In the genomic region with DNA sequence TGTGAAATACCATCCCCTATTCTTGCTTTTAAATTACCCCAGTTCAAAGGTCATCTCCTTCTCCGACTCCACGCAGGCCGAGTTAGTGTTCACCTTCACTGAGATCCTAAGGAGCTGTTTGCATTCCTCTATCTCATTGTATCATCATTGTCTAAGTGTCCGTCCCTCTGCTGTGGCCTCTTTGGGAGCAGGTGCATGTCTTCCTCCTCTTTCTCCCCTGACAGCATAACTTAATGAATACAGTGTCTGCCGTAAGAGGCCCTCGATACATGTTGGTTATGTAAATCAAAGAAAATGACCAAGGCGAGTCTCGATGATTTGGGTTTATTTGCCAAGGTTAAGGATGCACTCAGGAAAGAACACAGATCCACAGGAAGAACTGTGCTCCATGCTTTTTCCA, we compare ENCODE assay signal across 14 cellular contexts. TPM values are rescaled to one million over a fixed set of nuclear protein-coding genes. Genes with fewer than 3 reads are reported as not detected.
DNase-seq lines count a peak whose midpoint lies in the region; ATAC-seq and TF ChIP-seq lines count a peak whose summit lies in the region.
"Had no signal": no experiment of that assay in that cellular context is flagged by ENCODE, and none has a peak within 500 bp of the region (broad histone marks: within the 10 kb centered on the region; RNA-seq: fewer than 3 reads in every experiment).

No MANE protein-coding gene starts in this region.

- H4K20me1 ChIP-seq in KMS-11 (ENCODE audit: insufficient read depth), result no peaks in the 10 kb centered on the region

- peaks cover 93% of the 10 kb centered on the region for H3K4me1 ChIP-seq in KMS-11 (ENCODE audit: low read depth, poor library complexity, severe bottlenecking)
- peaks cover 73% of the 10 kb centered on the region for H3K4me1 ChIP-seq in effector memory CD4-positive, alpha-beta T cell (ENCODE audit: control insufficient read depth, insufficient read depth, low read length, poor library complexity, severe bottlenecking)

- peak overlapping the region; percentile 68 to 73 for H3K4me3 Mint-ChIP-seq in activated T-cell treated with anti-CD3 and anti-CD28 coated beads, Interleukin-2, amount 50 U/mL, for 72 hours
- H3K4me3 Mint-ChIP-seq in stimulated activated effector memory CD8-positive, alpha-beta T cell treated with anti-CD3 and anti-CD28 coated beads, Interleukin-12 subunit alpha, Interleukin-12 subunit beta, amount 100 ng/mL, for 72 hours, result no peak overlapping the region

- H2AFZ ChIP-seq in KMS-11 (ENCODE audit: low read depth), result no peak overlapping the region

- H3K9ac ChIP-seq in KMS-11, result no peak overlapping the region

- peak overlapping the region; percentile 24 for H3K27ac Mint-ChIP-seq in activated T-cell treated with anti-CD3 and anti-CD28 coated beads, Interleukin-2, amount 50 U/mL, for 72 hours
- peak overlapping the region; percentile 7 for H3K27ac Mint-ChIP-seq in stimulated activated effector memory CD8-positive, alpha-beta T cell treated with anti-CD3 and anti-CD28 coated beads, Interleukin-12 subunit alpha, Interleukin-12 subunit beta, amount 100 ng/mL, for 72 hours

- no peaks in the 10 kb centered on the region for H3K36me3 Mint-ChIP-seq in activated T-cell treated with anti-CD3 and anti-CD28 coated beads, Interleukin-2, amount 50 U/mL, for 72 hours (ENCODE audit: insufficient read depth in 2 of 2)
- no peaks in the 10 kb centered on the region for H3K36me3 Mint-ChIP-seq in stimulated activated effector memory CD8-positive, alpha-beta T cell treated with anti-CD3 and anti-CD28 coated beads, Interleukin-12 subunit alpha, Interleukin-12 subunit beta, amount 100 ng/mL, for 72 hours

- no peak for ATAC-seq in activated T-cell treated with anti-CD3 and anti-CD28 coated beads, Interleukin-2, amount 50 U/mL, for 72 hours (replicated peaks in 1 of 2)
- ATAC-seq in stimulated activated effector memory CD8-positive, alpha-beta T cell treated with anti-CD3 and anti-CD28 coated beads, Interleukin-12 subunit alpha, Interleukin-12 subunit beta, amount 100 ng/mL, for 72 hours, result no peak
- ATAC-seq in activated CD4-positive, CD25-positive, alpha-beta regulatory T cell treated with anti-CD3 and anti-CD28 coated beads, Interleukin-2, amount 50 U/mL, for 24 hours, result no peak
- ATAC-seq: heart right ventricle, psoas muscle had no signal

- H3K4me3 ChIP-seq in KMS-11 (IDR thresholded peaks at IDR 0.05; ENCODE audit: insufficient read depth, low read depth, low read length), result no peak overlapping the region
- H3K4me3 ChIP-seq in effector memory CD4-positive, alpha-beta T cell (ENCODE audit: insufficient read depth, low read depth, low read length, poor library complexity, severe bottlenecking), result no peak overlapping the region
- H3K4me3 ChIP-seq: adrenal gland, heart right ventricle, psoas muscle had no signal

- H3K9me3 ChIP-seq in effector memory CD4-positive, alpha-beta T cell (ENCODE audit: control insufficient read depth, low read length), result no peaks in the 10 kb centered on the region
- H3K9me3 ChIP-seq: adrenal gland, heart right ventricle, psoas muscle had no signal

- no peaks in the 10 kb centered on the region for H3K9me3 Mint-ChIP-seq in activated T-cell treated with anti-CD3 and anti-CD28 coated beads, Interleukin-2, amount 50 U/mL, for 72 hours
- no peaks in the 10 kb centered on the region for H3K9me3 Mint-ChIP-seq in stimulated activated effector memory CD8-positive, alpha-beta T cell treated with anti-CD3 and anti-CD28 coated beads, Interleukin-12 subunit alpha, Interleukin-12 subunit beta, amount 100 ng/mL, for 72 hours

- peaks cover 93% of the 10 kb centered on the region for H3K4me1 Mint-ChIP-seq in activated T-cell treated with anti-CD3 and anti-CD28 coated beads, Interleukin-2, amount 50 U/mL, for 72 hours (ENCODE audit: low read depth)
- H3K4me1 Mint-ChIP-seq in stimulated activated effector memory CD8-positive, alpha-beta T cell treated with anti-CD3 and anti-CD28 coated beads, Interleukin-12 subunit alpha, Interleukin-12 subunit beta, amount 100 ng/mL, for 72 hours, result peaks cover 73% of the 10 kb centered on the region

- no peak for TF ChIP-seq CTCF in KMS-11 (conservative IDR thresholded peaks at IDR 0.05; ENCODE audit: low read depth, low read length)

- H3K4me2 ChIP-seq in KMS-11, result peak overlapping the region; percentile 72

- no peak for DNase-seq in activated T-cell treated with anti-CD3 and anti-CD28 coated beads, Interleukin-2, amount 50 U/mL, for 72 hours
- no peak for DNase-seq in activated T-cell treated with anti-CD3 and anti-CD28 coated beads, Interleukin-2, amount 50 U/mL, for 48 hours
- DNase-seq in effector memory CD4-positive, alpha-beta T cell, result no peak
- no peak for DNase-seq in stimulated activated effector memory CD8-positive, alpha-beta T cell treated with anti-CD3 and anti-CD28 coated beads, Interleukin-12 subunit alpha, Interleukin-12 subunit beta, amount 100 ng/mL, for 72 hours (ENCODE audit: low spot score in 2 of 2)
- DNase-seq in cerebellar cortex (ENCODE audit: low spot score), result no peak
- DNase-seq in stimulated activated CD4-positive, alpha-beta T cell treated with anti-CD3 and anti-CD28 coated beads, Interleukin-12 subunit alpha, Interleukin-12 subunit beta, amount 100 ng/mL, for 4 hours, result no peak
- DNase-seq: adrenal gland, heart right ventricle, NCI-H2029, psoas muscle, T-helper 9 cell had no signal

- H3K36me3 ChIP-seq in KMS-11 (ENCODE audit: insufficient read depth), result no peaks in the 10 kb centered on the region
- H3K36me3 ChIP-seq in effector memory CD4-positive, alpha-beta T cell (ENCODE audit: control insufficient read depth, insufficient read depth, low read length), result no peaks in the 10 kb centered on the region
- H3K36me3 ChIP-seq: adrenal gland, heart right ventricle had no signal

- no peaks in the 10 kb centered on the region for H3K27me3 Mint-ChIP-seq in activated T-cell treated with anti-CD3 and anti-CD28 coated beads, Interleukin-2, amount 50 U/mL, for 72 hours (ENCODE audit: low read depth)

- H3K79me2 ChIP-seq in KMS-11 (ENCODE audit: insufficient read depth, low read depth), result no peaks in the 10 kb centered on the region; the same call in 1 of the 2 replicates

- no peaks in the 10 kb centered on the region for H3K27me3 ChIP-seq in KMS-11 (ENCODE audit: insufficient read depth, low read depth)
- no peaks in the 10 kb centered on the region for H3K27me3 ChIP-seq in effector memory CD4-positive, alpha-beta T cell (replicated peaks; ENCODE audit: control insufficient read depth, insufficient read depth, low read length, poor library complexity, severe bottlenecking)
- H3K27me3 ChIP-seq: adrenal gland, heart right ventricle had no signal

- no peak overlapping the region for H3K27ac ChIP-seq in KMS-11
- H3K27ac ChIP-seq in effector memory CD4-positive, alpha-beta T cell (ENCODE audit: insufficient read depth, low read length, poor library complexity, severe bottlenecking), result peak overlapping the region; percentile 47
- H3K27ac ChIP-seq: adrenal gland, heart right ventricle, psoas muscle had no signal

RNA-seq across cellular contexts. Expression of a gene that starts 4.9 kb away (rescaled TPM):
- total RNA-seq in activated T-cell treated with anti-CD3 and anti-CD28 coated beads, Interleukin-2, amount 50 U/mL, for 72 hours, result 10 to 100 TPM; 68.7 to 71.9 TPM

RNA-seq across cellular contexts. Expression of a gene that starts 35.7 kb away (rescaled TPM):
- 1 to 10 TPM; 2.4 to 4.3 TPM for total RNA-seq in activated T-cell treated with anti-CD3 and anti-CD28 coated beads, Interleukin-2, amount 50 U/mL, for 72 hours
- total RNA-seq: Daoy had no signal
